In the genomic region with DNA sequence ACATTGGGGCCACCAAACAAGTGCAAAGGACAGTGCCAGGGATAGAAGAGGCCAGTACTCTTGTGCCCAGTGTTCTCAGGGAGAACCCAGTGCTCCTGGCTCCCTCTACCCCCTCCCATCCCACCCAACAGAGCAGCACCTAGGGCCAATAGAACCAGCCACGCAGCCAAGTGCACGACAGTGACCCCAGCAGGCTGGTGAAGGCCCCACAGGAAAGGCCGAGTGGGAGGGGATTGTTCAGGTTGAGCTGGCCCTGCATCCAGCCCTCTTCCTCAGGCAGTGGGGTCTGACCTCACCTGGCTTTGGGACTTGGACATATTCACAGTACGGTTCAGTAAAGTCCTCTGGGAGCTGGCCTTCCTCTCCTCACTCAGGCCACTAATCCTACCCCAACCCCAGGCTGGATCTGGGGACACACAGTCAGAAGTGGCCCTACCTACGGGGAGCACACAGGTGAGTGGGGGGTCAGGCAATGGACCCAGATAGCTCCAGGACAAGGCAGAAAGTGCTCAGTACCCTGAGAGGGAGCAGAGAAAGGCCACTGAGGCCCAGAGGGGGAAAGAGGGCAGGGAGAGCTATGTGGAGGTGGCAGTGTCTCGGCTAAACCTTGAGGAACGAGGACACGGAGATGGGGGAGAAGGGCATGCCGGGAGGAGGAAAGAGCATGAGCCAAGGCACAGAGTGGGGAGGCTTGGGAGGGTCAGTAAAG, we compare ENCODE assay signal across 8 cellular contexts. TPM values are rescaled to one million over a fixed set of nuclear protein-coding genes. Genes with fewer than 3 reads are reported as not detected.
DNase-seq lines count a peak whose midpoint lies in the region; ATAC-seq and TF ChIP-seq lines count a peak whose summit lies in the region.
"Had no signal": no experiment of that assay in that cellular context is flagged by ENCODE, and none has a peak within 500 bp of the region (broad histone marks: within the 10 kb centered on the region; RNA-seq: fewer than 3 reads in every experiment).

No MANE protein-coding gene starts in this region.

- H3K27me3 ChIP-seq in H7 (ENCODE audit: control insufficient read depth, insufficient read depth, low read length) (no peaks in the 10 kb centered on the region), WERI-Rb-1 (ENCODE audit: insufficient read depth, low read depth, severe bottlenecking) (no peaks in the 10 kb centered on the region)

- peak; percentile 44 for DNase-seq in Daoy (ENCODE audit: low read depth)
- peak; percentile 84 for DNase-seq in H7
- DNase-seq in WERI-Rb-1: peak; percentile 69
- DNase-seq in left kidney (ENCODE audit: low read depth, low spot score): peak; percentile 66
- no peak for DNase-seq in GM19240 (ENCODE audit: insufficient read length, low spot score)
- no peak for DNase-seq in NCI-H2081 (lab: John Stamatoyannopoulos, UW)
- DNase-seq: NCI-H748 treated with DMSO at 0.1 percent for 48 hours had no signal

- TF ChIP-seq CTCF in WERI-Rb-1 (IDR thresholded peaks at IDR 0.05; ENCODE audit: low read depth, low read length): peak; percentile 62

- no peak overlapping the region for H3K4me3 ChIP-seq in H7 (ENCODE audit: insufficient read depth, low read depth, low read length)
- H3K4me3 ChIP-seq in WERI-Rb-1 (ENCODE audit: low read depth, low read length): no peak overlapping the region

- no peak overlapping the region for H3K27ac ChIP-seq in WERI-Rb-1

- H3K9me3 ChIP-seq in WERI-Rb-1 (ENCODE audit: severe bottlenecking): no peaks in the 10 kb centered on the region

- no peak for ATAC-seq in GM21526 (IDR thresholded peaks at IDR 0.05; ENCODE audit: low FRiP score, unreplicated experiment)

- H3K36me3 ChIP-seq in H7 (replicated peaks; ENCODE audit: control insufficient read depth, insufficient read depth, low read length): peaks cover 3% of the 10 kb centered on the region
- peaks cover 84% of the 10 kb centered on the region for H3K36me3 ChIP-seq in WERI-Rb-1

RNA-seq across cellular contexts. Expression of gene POLR1E, which starts 25.4 kb away (rescaled TPM):
- 91.7 and 107 TPM in 2 replicates for total RNA-seq in Daoy (2014; rRNA removed; shearing (Covaris generic))
- total RNA-seq in H7 (2014; rRNA removed; shearing (Covaris generic)): 33.5 and 41.3 TPM in 2 replicates

RNA-seq across cellular contexts. Expression of gene ZBTB5, which starts 45.9 kb away (rescaled TPM):
- total RNA-seq in Daoy (2014; rRNA removed; shearing (Covaris generic)): 9.8 and 12.7 TPM in 2 replicates
- 15.6 and 18.3 TPM in 2 replicates for total RNA-seq in H7 (2014; rRNA removed; shearing (Covaris generic))

Comparison
In these comparisons a context has a peak if more than half of its experiments do, and no peak if none do; other contexts are left out.
1. DNase-seq: peak in Daoy (single experiment), H7 (single experiment), WERI-Rb-1 (single experiment) and left kidney (single experiment); none in GM19240 (single experiment) and NCI-H2081 (0 of 2).